In the genomic region with DNA sequence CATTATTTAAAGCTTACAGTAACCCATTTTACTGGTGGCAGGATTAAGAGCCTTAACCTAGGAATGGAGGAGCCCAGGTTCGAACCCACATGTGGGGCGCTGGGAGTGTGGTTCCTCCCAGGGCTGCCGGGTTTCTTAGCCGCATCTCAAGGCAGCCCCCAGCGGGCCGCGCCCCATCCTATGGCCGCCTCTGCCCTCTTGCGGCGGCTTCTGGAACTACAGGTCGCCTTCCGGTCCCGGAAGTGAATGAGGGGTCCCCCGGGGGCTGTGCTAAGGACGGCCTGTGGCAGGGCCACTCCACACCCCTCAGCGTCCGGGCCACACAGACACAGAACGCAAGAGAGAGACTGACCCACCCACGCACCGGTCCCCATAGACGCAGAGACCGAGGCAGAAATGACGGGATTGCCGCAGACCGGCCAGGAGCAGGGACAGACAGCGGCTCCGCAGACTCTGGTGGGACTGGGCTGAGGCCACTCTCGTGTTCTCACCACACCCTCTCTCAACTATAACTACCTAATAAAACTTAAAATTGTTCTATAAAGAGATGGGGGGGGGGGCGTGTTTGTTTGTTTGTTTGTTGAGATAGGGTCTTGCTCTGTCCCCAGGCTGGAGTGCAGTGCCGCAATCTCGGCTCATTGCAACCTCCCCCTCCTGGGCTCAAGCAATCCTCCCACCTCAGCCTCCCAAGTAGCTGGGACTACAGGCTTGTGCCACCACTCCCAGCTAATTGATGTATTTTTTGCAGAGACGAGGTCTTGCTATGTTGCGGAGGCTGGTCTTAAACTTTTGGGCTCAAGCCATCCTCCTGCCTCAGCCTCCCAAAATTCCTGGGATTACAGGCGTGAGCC, we compare ENCODE assay signal across 11 cellular contexts. TPM values are rescaled to one million over a fixed set of nuclear protein-coding genes. Genes with fewer than 3 reads are reported as not detected.
DNase-seq lines count a peak whose midpoint lies in the region; ATAC-seq and TF ChIP-seq lines count a peak whose summit lies in the region.
"Not testable (repeated sequence)": the region's sequence is repeated elsewhere in the genome, so short reads cannot be mapped to it uniquely, and the experiment has no call there.
"Had no signal": no experiment of that assay in that cellular context is flagged by ENCODE, and none has a peak within 500 bp of the region (broad histone marks: within the 10 kb centered on the region; RNA-seq: fewer than 3 reads in every experiment).

No MANE protein-coding gene starts in this region.

- not testable (repeated sequence) for H3K9me3 ChIP-seq in left lung

- not testable (repeated sequence) for H2AFZ ChIP-seq in GM23338

- DNase-seq in GM23338 (ENCODE audit: low spot score); activated naive CD4-positive, alpha-beta T cell treated with anti-CD3 and anti-CD28 coated beads, Interleukin-2, amount 50 U/mL, for 72 hours (ENCODE audit: low spot score in 2 of 2); left lung; stimulated activated naive CD8-positive, alpha-beta T cell treated with anti-CD3 and anti-CD28 coated beads, Interleukin-15, amount 100 ng/mL, for 72 hours: not testable (repeated sequence)

- not testable (repeated sequence) for H3K27me3 ChIP-seq in GM23338 (ENCODE audit: insufficient read depth); left lung

- H3K79me2 ChIP-seq in GM23338 (replicated peaks; ENCODE audit: insufficient read depth), result not testable (repeated sequence)

- H3K36me3 ChIP-seq in GM23338 (ENCODE audit: insufficient read depth); left lung: not testable (repeated sequence)

- H4K20me1 ChIP-seq in GM23338 (replicated peaks; ENCODE audit: insufficient read depth), result not testable (repeated sequence)

- not testable (repeated sequence) for H3K4me1 ChIP-seq in GM23338 (ENCODE audit: insufficient read depth); left lung

- not testable (repeated sequence) for H3K36me3 Mint-ChIP-seq in GM23338 (ENCODE audit: low read depth); activated naive CD4-positive, alpha-beta T cell treated with anti-CD3 and anti-CD28 coated beads, Interleukin-2, amount 50 U/mL, for 72 hours

- H3K4me3 ChIP-seq in GM23338, left lung: not testable (repeated sequence)

- not testable (repeated sequence) for H3K4me2 ChIP-seq in GM23338

- not testable (repeated sequence) for H3K9me3 Mint-ChIP-seq in GM23338; activated naive CD4-positive, alpha-beta T cell treated with anti-CD3 and anti-CD28 coated beads, Interleukin-2, amount 50 U/mL, for 72 hours; stimulated activated naive CD8-positive, alpha-beta T cell treated with anti-CD3 and anti-CD28 coated beads, Interleukin-15, amount 100 ng/mL, for 72 hours

- TF ChIP-seq CTCF in GM23338 (conservative IDR thresholded peaks at IDR 0.05; ENCODE audit: low read depth in 2 of 2); left lung (IDR thresholded peaks at IDR 0.05): not testable (repeated sequence)

- not testable (repeated sequence) for H3K27me3 Mint-ChIP-seq in GM23338 (ENCODE audit: insufficient read depth, low read depth, poor library complexity); stimulated activated naive CD8-positive, alpha-beta T cell treated with anti-CD3 and anti-CD28 coated beads, Interleukin-15, amount 100 ng/mL, for 72 hours

- ATAC-seq in GM18505 (IDR thresholded peaks at IDR 0.05; ENCODE audit: unreplicated experiment), result peak; percentile 82
- ATAC-seq in GM19397 (IDR thresholded peaks at IDR 0.05; ENCODE audit: unreplicated experiment), result peak; percentile 94
- ATAC-seq in GM23338, result peak; percentile 95
- peak; percentile 78 for ATAC-seq in HG03045 (IDR thresholded peaks at IDR 0.05; ENCODE audit: unreplicated experiment)
- peak; percentile 89 for ATAC-seq in HG03558 (IDR thresholded peaks at IDR 0.05; ENCODE audit: extremely low read depth, unreplicated experiment)
- ATAC-seq in activated naive CD4-positive, alpha-beta T cell treated with anti-CD3 and anti-CD28 coated beads, Interleukin-2, amount 50 U/mL, for 72 hours, result peak; percentile 97 to 98
- ATAC-seq in left lung, result peak; percentile 99
- peak; percentile 98 for ATAC-seq in stimulated activated naive CD8-positive, alpha-beta T cell treated with anti-CD3 and anti-CD28 coated beads, Interleukin-15, amount 100 ng/mL, for 72 hours

- H3K27ac Mint-ChIP-seq in GM23338; activated naive CD4-positive, alpha-beta T cell treated with anti-CD3 and anti-CD28 coated beads, Interleukin-2, amount 50 U/mL, for 72 hours; stimulated activated naive CD8-positive, alpha-beta T cell treated with anti-CD3 and anti-CD28 coated beads, Interleukin-15, amount 100 ng/mL, for 72 hours: not testable (repeated sequence)

- not testable (repeated sequence) for H3K27ac ChIP-seq in GM23338 (ENCODE audit: low read depth); left lung

- H3K4me3 Mint-ChIP-seq in GM23338; stimulated activated naive CD8-positive, alpha-beta T cell treated with anti-CD3 and anti-CD28 coated beads, Interleukin-15, amount 100 ng/mL, for 72 hours: not testable (repeated sequence)

- H3F3A ChIP-seq in GM23338 (replicated peaks; ENCODE audit: low read depth), result not testable (repeated sequence)

- intact Hi-C loops in left lung (cut with DNase I), result not testable (repeated sequence)

- not testable (repeated sequence) for H3K9me2 ChIP-seq in GM23338 (ENCODE audit: insufficient read depth)

- H3K4me1 Mint-ChIP-seq in GM23338; stimulated activated naive CD8-positive, alpha-beta T cell treated with anti-CD3 and anti-CD28 coated beads, Interleukin-15, amount 100 ng/mL, for 72 hours: not testable (repeated sequence)

- TF ChIP-seq POLR2A in GM18505 (IDR thresholded peaks at IDR 0.05; ENCODE audit: borderline replicate concordance, extremely low read depth, insufficient read depth, insufficient read length), result not testable (repeated sequence)

RNA-seq across cellular contexts. Expression of gene GRAP, which starts 23.8 kb away (rescaled TPM):
- total RNA-seq in GM23338 (2014; rRNA removed; shearing (Covaris generic)), result 0.24 and 0.27 TPM in 2 replicates
- polyA plus RNA-seq in GM23338 (2016; fragmentation: Nextera tagmentation; extraction: Ambion mirVana), result 0.47 TPM in 1 of 2 replicates, not detected in the other
- 10 to 100 TPM; 12.7 to 13.7 TPM for total RNA-seq in activated naive CD4-positive, alpha-beta T cell treated with anti-CD3 and anti-CD28 coated beads, Interleukin-2, amount 50 U/mL, for 72 hours
- total RNA-seq in left lung, result 10 to 100 TPM in 1 of 2 donors, 1 to 10 TPM in 1; 5.4 to 10.6 TPM
- total RNA-seq: Calu3 had no signal

RNA-seq across cellular contexts. Expression of gene GRAPL, which starts 56.8 kb away (rescaled TPM):
- total RNA-seq in GM23338 (2014; rRNA removed; shearing (Covaris generic)), result 0.28 TPM in 1 of 2 replicates, not detected in the other
- polyA plus RNA-seq in GM23338 (2016; fragmentation: Nextera tagmentation; extraction: Ambion mirVana), result not detected in 2 replicates
- total RNA-seq in activated naive CD4-positive, alpha-beta T cell treated with anti-CD3 and anti-CD28 coated beads, Interleukin-2, amount 50 U/mL, for 72 hours, result 1 to 10 TPM; 8.1 to 9.4 TPM
- total RNA-seq in left lung, result 1 to 10 TPM; 4.8 to 6.9 TPM
- total RNA-seq: ascending aorta, Calu3, H1 had no signal
